Comparison of ENCODE assay signal across 1 cellular context in the genomic region with DNA sequence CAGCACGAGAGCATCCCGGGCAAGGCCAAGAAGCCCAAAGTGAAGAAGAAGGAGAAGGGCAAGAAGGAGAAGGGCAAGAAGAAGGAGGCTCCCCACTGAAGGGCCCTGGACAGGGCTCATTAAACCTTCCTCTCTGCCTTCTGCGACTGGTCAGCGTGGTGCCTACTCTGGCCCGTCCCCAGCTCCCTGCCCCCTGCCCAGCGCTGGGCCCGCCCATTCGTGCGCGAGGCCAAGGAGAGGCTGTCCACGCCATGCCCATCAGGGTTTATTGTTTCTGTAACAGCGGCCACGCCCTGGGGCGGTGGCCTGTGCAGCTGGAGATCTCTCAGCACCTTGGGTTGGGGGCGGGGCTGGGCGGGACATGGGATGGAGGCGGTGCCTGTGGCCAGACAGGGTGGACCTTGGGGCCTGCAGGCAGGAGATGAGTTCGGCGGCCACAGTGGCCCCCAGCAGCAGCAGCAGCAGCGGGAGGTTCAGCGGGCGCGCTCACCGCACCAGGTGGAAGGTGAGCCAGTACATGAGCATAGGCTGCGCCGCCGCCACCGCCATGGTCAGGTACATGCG.
A peak's percentile ranks its signal among the peaks of the same experiment; 100 is the strongest.
TF ChIP-seq lines count a peak whose summit lies in the region.

No MANE protein-coding gene starts in this region.

TF ChIP-seq in HCT116, 20 proteins besides CTCF, POLR2A, EP300 and RAD21 (continued from another document):
- TF ChIP-seq, protein P1, sequence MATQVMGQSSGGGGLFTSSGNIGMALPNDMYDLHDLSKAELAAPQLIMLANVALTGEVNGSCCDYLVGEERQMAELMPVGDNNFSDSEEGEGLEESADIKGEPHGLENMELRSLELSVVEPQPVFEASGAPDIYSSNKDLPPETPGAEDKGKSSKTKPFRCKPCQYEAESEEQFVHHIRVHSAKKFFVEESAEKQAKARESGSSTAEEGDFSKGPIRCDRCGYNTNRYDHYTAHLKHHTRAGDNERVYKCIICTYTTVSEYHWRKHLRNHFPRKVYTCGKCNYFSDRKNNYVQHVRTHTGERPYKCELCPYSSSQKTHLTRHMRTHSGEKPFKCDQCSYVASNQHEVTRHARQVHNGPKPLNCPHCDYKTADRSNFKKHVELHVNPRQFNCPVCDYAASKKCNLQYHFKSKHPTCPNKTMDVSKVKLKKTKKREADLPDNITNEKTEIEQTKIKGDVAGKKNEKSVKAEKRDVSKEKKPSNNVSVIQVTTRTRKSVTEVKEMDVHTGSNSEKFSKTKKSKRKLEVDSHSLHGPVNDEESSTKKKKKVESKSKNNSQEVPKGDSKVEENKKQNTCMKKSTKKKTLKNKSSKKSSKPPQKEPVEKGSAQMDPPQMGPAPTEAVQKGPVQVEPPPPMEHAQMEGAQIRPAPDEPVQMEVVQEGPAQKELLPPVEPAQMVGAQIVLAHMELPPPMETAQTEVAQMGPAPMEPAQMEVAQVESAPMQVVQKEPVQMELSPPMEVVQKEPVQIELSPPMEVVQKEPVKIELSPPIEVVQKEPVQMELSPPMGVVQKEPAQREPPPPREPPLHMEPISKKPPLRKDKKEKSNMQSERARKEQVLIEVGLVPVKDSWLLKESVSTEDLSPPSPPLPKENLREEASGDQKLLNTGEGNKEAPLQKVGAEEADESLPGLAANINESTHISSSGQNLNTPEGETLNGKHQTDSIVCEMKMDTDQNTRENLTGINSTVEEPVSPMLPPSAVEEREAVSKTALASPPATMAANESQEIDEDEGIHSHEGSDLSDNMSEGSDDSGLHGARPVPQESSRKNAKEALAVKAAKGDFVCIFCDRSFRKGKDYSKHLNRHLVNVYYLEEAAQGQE (IDR thresholded peaks at IDR 0.05; ENCODE audit: low read depth), result no peak
- no peak for TF ChIP-seq JUND (IDR thresholded peaks at IDR 0.05)
- TF ChIP-seq CBX3 (IDR thresholded peaks at IDR 0.05; ENCODE audit: low read depth), result no peak
- TF ChIP-seq YY1 (IDR thresholded peaks at IDR 0.05; ENCODE audit: extremely low read depth, insufficient replicate concordance, low read depth, low read length), result peak; percentile 59
- TF ChIP-seq POLR2AphosphoS5 (IDR thresholded peaks at IDR 0.05; ENCODE audit: low read depth, low read length), result peak; percentile 98
- TF ChIP-seq EZH2phosphoT487 (IDR thresholded peaks at IDR 0.05; ENCODE audit: borderline replicate concordance), result no peak
- no peak for TF ChIP-seq ELF1 (IDR thresholded peaks at IDR 0.05; ENCODE audit: borderline replicate concordance, low read depth)
- TF ChIP-seq ZFX (IDR thresholded peaks at IDR 0.05), result no peak
- no peak for TF ChIP-seq EZH2 (IDR thresholded peaks at IDR 0.05)
- TF ChIP-seq, protein P2, sequence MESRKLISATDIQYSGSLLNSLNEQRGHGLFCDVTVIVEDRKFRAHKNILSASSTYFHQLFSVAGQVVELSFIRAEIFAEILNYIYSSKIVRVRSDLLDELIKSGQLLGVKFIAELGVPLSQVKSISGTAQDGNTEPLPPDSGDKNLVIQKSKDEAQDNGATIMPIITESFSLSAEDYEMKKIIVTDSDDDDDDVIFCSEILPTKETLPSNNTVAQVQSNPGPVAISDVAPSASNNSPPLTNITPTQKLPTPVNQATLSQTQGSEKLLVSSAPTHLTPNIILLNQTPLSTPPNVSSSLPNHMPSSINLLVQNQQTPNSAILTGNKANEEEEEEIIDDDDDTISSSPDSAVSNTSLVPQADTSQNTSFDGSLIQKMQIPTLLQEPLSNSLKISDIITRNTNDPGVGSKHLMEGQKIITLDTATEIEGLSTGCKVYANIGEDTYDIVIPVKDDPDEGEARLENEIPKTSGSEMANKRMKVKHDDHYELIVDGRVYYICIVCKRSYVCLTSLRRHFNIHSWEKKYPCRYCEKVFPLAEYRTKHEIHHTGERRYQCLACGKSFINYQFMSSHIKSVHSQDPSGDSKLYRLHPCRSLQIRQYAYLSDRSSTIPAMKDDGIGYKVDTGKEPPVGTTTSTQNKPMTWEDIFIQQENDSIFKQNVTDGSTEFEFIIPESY (IDR thresholded peaks at IDR 0.05; ENCODE audit: extremely low read depth, insufficient replicate concordance, low read length), result no peak
- peak; percentile 58 for TF ChIP-seq SIN3A (IDR thresholded peaks at IDR 0.05; ENCODE audit: low read depth)
- TF ChIP-seq FOSL1 (IDR thresholded peaks at IDR 0.05; ENCODE audit: low read depth), result no peak
- TF ChIP-seq SRF (IDR thresholded peaks at IDR 0.05; ENCODE audit: low read depth), result no peak
- no peak for TF ChIP-seq CEBPB (IDR thresholded peaks at IDR 0.05; ENCODE audit: low read depth)
- TF ChIP-seq, protein P3, sequence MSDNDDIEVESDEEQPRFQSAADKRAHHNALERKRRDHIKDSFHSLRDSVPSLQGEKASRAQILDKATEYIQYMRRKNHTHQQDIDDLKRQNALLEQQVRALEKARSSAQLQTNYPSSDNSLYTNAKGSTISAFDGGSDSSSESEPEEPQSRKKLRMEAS (IDR thresholded peaks at IDR 0.05), result peak; percentile 78
